21 cellular contexts compared by ENCODE assay signal in the genomic region with DNA sequence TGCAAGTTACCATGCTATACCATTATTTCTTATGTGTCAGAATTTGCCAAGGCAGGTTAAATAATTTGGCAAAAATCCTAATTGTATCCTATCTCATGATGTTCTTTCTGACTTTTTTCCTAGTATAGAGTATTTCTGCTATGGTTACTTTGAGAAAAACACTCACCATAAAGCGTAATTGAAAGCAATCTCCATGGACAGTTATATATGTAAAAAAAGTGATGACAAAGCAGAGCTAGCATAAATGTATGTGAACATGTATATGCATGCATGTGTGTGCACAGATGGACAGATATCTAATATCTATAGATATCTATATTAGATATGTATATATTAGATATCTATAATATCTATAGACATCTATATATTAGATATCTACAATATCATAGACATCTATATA.
"Had no signal": no experiment of that assay in that cellular context is flagged by ENCODE, and none has a peak within 500 bp of the region (broad histone marks: within the 10 kb centered on the region; RNA-seq: fewer than 3 reads in every experiment).

No MANE protein-coding gene starts in this region.

- H3K27ac Mint-ChIP-seq: mesothelial cell of epicardium; natural killer cell treated with Interleukin-12 subunit alpha and Interleukin-12 subunit beta and Interleukin-15 and Interleukin-18, amount 100 ng/mL, for 72 hours; neural progenitor cell; progenitor cell of endocrine pancreas had no signal

- H3K27ac ChIP-seq: coronary artery, esophagus muscularis mucosa, gastrocnemius medialis, heart right ventricle, neural progenitor cell, pancreas, stomach, thoracic aorta, transverse colon had no signal

- H3K36me3 ChIP-seq: gastrocnemius medialis, pancreas, thoracic aorta had no signal

- H3K27me3 Mint-ChIP-seq: natural killer cell treated with Interleukin-12 subunit alpha and Interleukin-12 subunit beta and Interleukin-15 and Interleukin-18, amount 100 ng/mL, for 72 hours; progenitor cell of endocrine pancreas had no signal

- H3K9me3 Mint-ChIP-seq: mesothelial cell of epicardium; natural killer cell treated with Interleukin-12 subunit alpha and Interleukin-12 subunit beta and Interleukin-15 and Interleukin-18, amount 100 ng/mL, for 72 hours; neural progenitor cell had no signal

- H3K27me3 ChIP-seq: esophagus muscularis mucosa, gastrocnemius medialis, heart right ventricle, neural progenitor cell, pancreas, stomach, transverse colon had no signal

- H3K4me1 ChIP-seq: neural progenitor cell, pancreas had no signal

- H3K36me3 Mint-ChIP-seq: natural killer cell treated with Interleukin-12 subunit alpha and Interleukin-12 subunit beta and Interleukin-15 and Interleukin-18, amount 100 ng/mL, for 72 hours had no signal

- H3K9me3 ChIP-seq: esophagus muscularis mucosa, gastrocnemius medialis, heart right ventricle, pancreas, stomach, thoracic aorta, transverse colon had no signal

- DNase-seq: effector CD8-positive, alpha-beta T cell; gastrocnemius medialis; heart right ventricle; hypothalamus; islet precursor cell; mammary epithelial cell; occipital lobe; pancreas; right cardiac atrium; stimulated activated CD4-positive, alpha-beta T cell treated with anti-CD3 and anti-CD28 coated beads, Interleukin-12 subunit alpha, Interleukin-12 subunit beta, amount 100 ng/mL, for 4 hours; stimulated activated naive CD4-positive, alpha-beta T cell; stomach; substantia nigra; transverse colon had no signal

- H3K4me3 Mint-ChIP-seq: mesothelial cell of epicardium; natural killer cell treated with Interleukin-12 subunit alpha and Interleukin-12 subunit beta and Interleukin-15 and Interleukin-18, amount 100 ng/mL, for 72 hours; neural progenitor cell had no signal

- H3K4me3 ChIP-seq: coronary artery, esophagus muscularis mucosa, gastrocnemius medialis, heart right ventricle, neural progenitor cell, pancreas, stomach, thoracic aorta, transverse colon had no signal

- H3K4me1 Mint-ChIP-seq: mesothelial cell of epicardium, neural progenitor cell had no signal
